6 cellular contexts compared by ENCODE assay signal in the genomic region with DNA sequence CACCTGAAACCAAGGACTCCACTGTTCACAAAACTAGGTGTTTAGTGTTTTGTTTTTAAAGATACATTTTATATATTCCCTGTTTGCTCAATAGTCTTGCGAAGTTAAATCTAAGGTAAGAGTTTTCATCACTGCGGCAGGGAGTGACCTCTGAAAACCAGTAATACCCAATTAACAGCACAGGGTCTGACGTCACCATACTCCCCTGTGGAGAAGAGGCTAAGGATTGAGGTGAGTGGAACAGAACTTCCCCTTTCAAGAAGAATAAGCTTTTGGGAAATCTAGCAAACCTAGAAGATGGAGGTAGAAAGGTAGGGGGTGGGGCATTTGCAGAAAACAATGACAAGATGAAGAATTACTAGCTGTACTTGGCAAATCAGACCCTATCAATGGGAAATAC.
"Had no signal": no experiment of that assay in that cellular context is flagged by ENCODE, and none has a peak within 500 bp of the region (broad histone marks: within the 10 kb centered on the region; RNA-seq: fewer than 3 reads in every experiment).

No MANE protein-coding gene starts in this region.

- H3K27ac ChIP-seq: HL-60 had no signal

- DNase-seq: IMR-90, KBM-7, KG1 had no signal

- H3K4me3 ChIP-seq: K562 had no signal

- ATAC-seq: K562 had no signal

- FAIRE-seq: HTR-8/SVneo, K562 had no signal
